ENCODE assay signal across 27 cellular contexts in genomic region chr1:90711696-90712095, GRCh38. TPM values are rescaled to one million over a fixed set of nuclear protein-coding genes. Genes with fewer than 3 reads are reported as not detected.
DNase-seq lines count a peak whose midpoint lies in the region; ATAC-seq and TF ChIP-seq lines count a peak whose summit lies in the region.
"Had no signal": no experiment of that assay in that cellular context is flagged by ENCODE, and none has a peak within 500 bp of the region (broad histone marks: within the 10 kb centered on the region; RNA-seq: fewer than 3 reads in every experiment).

No MANE protein-coding gene starts in this region.

- H2AFZ ChIP-seq in GM23338 (no peak overlapping the region), osteoblast (ENCODE audit: low read length) (no peak overlapping the region)

- peak overlapping the region; percentile 17; the same call in 2 of the 3 replicates for H3K4me3 Mint-ChIP-seq in GM23338
- H3K4me3 Mint-ChIP-seq in activated T-cell treated with anti-CD3 and anti-CD28 coated beads, Interleukin-2, amount 50 U/mL, for 72 hours: no peak overlapping the region
- H3K4me3 Mint-ChIP-seq: CD8-positive, alpha-beta memory T cell had no signal

- H3K36me3 ChIP-seq in GM23338 (ENCODE audit: insufficient read depth): no peaks in the 10 kb centered on the region
- H3K36me3 ChIP-seq in osteoblast (ENCODE audit: insufficient read depth, low read length): no peaks in the 10 kb centered on the region
- H3K36me3 ChIP-seq: BE2C, SJSA1 had no signal

- peaks cover 100% of the 10 kb centered on the region for H3K27me3 ChIP-seq in GM23338 (ENCODE audit: insufficient read depth)
- peaks cover 97% of the 10 kb centered on the region for H3K27me3 ChIP-seq in osteoblast (ENCODE audit: insufficient read depth, low read length)

- no peak for TF ChIP-seq CTCF in GM23338 (conservative IDR thresholded peaks at IDR 0.05; ENCODE audit: low read depth in 2 of 2)
- no peak for TF ChIP-seq CTCF in osteoblast (IDR thresholded peaks at IDR 0.05; ENCODE audit: extremely low read depth, low read depth, low read length)

- H3K27me3 Mint-ChIP-seq in GM23338 (ENCODE audit: insufficient read depth, low read depth, poor library complexity): peaks cover 100% of the 10 kb centered on the region
- peaks cover 100% of the 10 kb centered on the region for H3K27me3 Mint-ChIP-seq in activated T-cell treated with anti-CD3 and anti-CD28 coated beads, Interleukin-2, amount 50 U/mL, for 72 hours (ENCODE audit: low read depth)

- H3F3A ChIP-seq in GM23338 (replicated peaks; ENCODE audit: low read depth): peaks cover 41% of the 10 kb centered on the region

- DNase-seq in G401 (ENCODE audit: low spot score): peak; percentile 58
- DNase-seq in GM23338 (ENCODE audit: low spot score): peak; percentile 61
- peak; percentile 55 for DNase-seq in cerebellum (ENCODE audit: low spot score)
- peak; percentile 71 for DNase-seq in osteoblast (ENCODE audit: insufficient read length, low spot score, missing footprints)
- DNase-seq in activated T-cell treated with anti-CD3 and anti-CD28 coated beads, Interleukin-2, amount 50 U/mL, for 72 hours: no peak
- DNase-seq in NCI-H446 treated with DMSO at 0.1 percent for 48 hours (lab: John Stamatoyannopoulos, UW): no peak
- DNase-seq in NCI-H1105 (lab: John Stamatoyannopoulos, UW): no peak
- DNase-seq in AG08395 (ENCODE audit: low spot score): no peak
- DNase-seq: BE2C; CD8-positive, alpha-beta memory T cell; DMS 273 treated with DMSO at 0.1 percent for 48 hours; DMS79; EL; Kasumi-1; NCI-H1694; NCI-H2029 treated with DMSO at 0.1 percent for 48 hours; NCI-H2171; NCI-H226; NCI-H524; Right ventricle myocardium superior; RPMI8226 had no signal

- H3K9me2 ChIP-seq in GM23338 (ENCODE audit: insufficient read depth): no peaks in the 10 kb centered on the region

- peaks cover 57% of the 10 kb centered on the region for H3K4me1 Mint-ChIP-seq in GM23338
- peaks cover 20% of the 10 kb centered on the region for H3K4me1 Mint-ChIP-seq in activated T-cell treated with anti-CD3 and anti-CD28 coated beads, Interleukin-2, amount 50 U/mL, for 72 hours (ENCODE audit: low read depth)

- H3K36me3 Mint-ChIP-seq in GM23338 (ENCODE audit: low read depth): no peaks in the 10 kb centered on the region
- peaks cover 0 to 2% of the 10 kb centered on the region in 2 donors for H3K36me3 Mint-ChIP-seq in activated T-cell treated with anti-CD3 and anti-CD28 coated beads, Interleukin-2, amount 50 U/mL, for 72 hours (ENCODE audit: insufficient read depth in 2 of 2)
- H3K36me3 Mint-ChIP-seq: CD8-positive, alpha-beta memory T cell had no signal

- H3K79me2 ChIP-seq in GM23338 (replicated peaks; ENCODE audit: insufficient read depth) (no peaks in the 10 kb centered on the region), osteoblast (ENCODE audit: insufficient read depth, low read length) (no peaks in the 10 kb centered on the region)

- H3K9me3 Mint-ChIP-seq in GM23338: no peaks in the 10 kb centered on the region; the same call in 1 of the 3 replicates
- H3K9me3 Mint-ChIP-seq in activated T-cell treated with anti-CD3 and anti-CD28 coated beads, Interleukin-2, amount 50 U/mL, for 72 hours: no peaks in the 10 kb centered on the region

- H3K27ac Mint-ChIP-seq in GM23338: no peak overlapping the region
- no peak overlapping the region for H3K27ac Mint-ChIP-seq in activated T-cell treated with anti-CD3 and anti-CD28 coated beads, Interleukin-2, amount 50 U/mL, for 72 hours
- H3K27ac Mint-ChIP-seq: CD14-positive monocyte; CD8-positive, alpha-beta memory T cell had no signal

- H3K4me2 ChIP-seq in GM23338 (peak overlapping the region; percentile 80), osteoblast (ENCODE audit: insufficient read depth, low read length) (no peak overlapping the region)
- H3K4me2 ChIP-seq: A549 had no signal

- H3K4me3 ChIP-seq in GM23338 (peak overlapping the region; percentile 49), osteoblast (ENCODE audit: insufficient read depth, low read length) (no peak overlapping the region)
- H3K4me3 ChIP-seq: A549, K562, SJSA1 had no signal

- peaks cover 83% of the 10 kb centered on the region for H3K4me1 ChIP-seq in GM23338 (ENCODE audit: insufficient read depth)
- no peaks in the 10 kb centered on the region for H3K4me1 ChIP-seq in osteoblast (ENCODE audit: insufficient read depth, low read length)
- H3K4me1 ChIP-seq: BE2C, SJSA1 had no signal

- H3K9me3 ChIP-seq in osteoblast (ENCODE audit: low read depth, low read length): no peaks in the 10 kb centered on the region
- H3K9me3 ChIP-seq: A549, BE2C, SJSA1 had no signal

- H4K20me1 ChIP-seq in GM23338 (replicated peaks; ENCODE audit: insufficient read depth) (peaks cover 26% of the 10 kb centered on the region), osteoblast (ENCODE audit: insufficient read depth, low read length) (no peaks in the 10 kb centered on the region)

- no peak for ATAC-seq in GM23338
- ATAC-seq in activated T-cell treated with anti-CD3 and anti-CD28 coated beads, Interleukin-2, amount 50 U/mL, for 72 hours (replicated peaks in 1 of 2): no peak
- ATAC-seq: A549 had no signal

- in situ Hi-C loops in G401 (cut with HindIII; ENCODE audit: low sequenced_read_pairs): no loop called here

- H3K27ac ChIP-seq in GM23338 (ENCODE audit: low read depth) (no peak overlapping the region), osteoblast (ENCODE audit: low read depth, low read length) (no peak overlapping the region)
- H3K27ac ChIP-seq: A549, SJSA1 had no signal

TF ChIP-seq in GM23338, 12 proteins besides CTCF, POLR2A, EP300 and RAD21:
- no peak for TF ChIP-seq ETS1 (IDR thresholded peaks at IDR 0.05)

RNA-seq across cellular contexts. Expression of gene BARHL2, which starts 5.4 kb away (rescaled TPM):
- total RNA-seq in G401 (2014; rRNA removed; shearing (Covaris generic)): 0.06 and 0.07 TPM in 2 replicates
- not detected in 2 replicates for total RNA-seq in GM23338 (2014; rRNA removed; shearing (Covaris generic))
- not detected in 2 replicates for polyA plus RNA-seq in GM23338 (2016; fragmentation: Nextera tagmentation; extraction: Ambion mirVana)
- total RNA-seq in cerebellum (1.5 TPM), osteoblast (not detected in 2 replicates)
- not detected for total RNA-seq in activated T-cell treated with anti-CD3 and anti-CD28 coated beads, Interleukin-2, amount 50 U/mL, for 72 hours
- total RNA-seq: CD8-positive, alpha-beta memory T cell; M059J; Right ventricle myocardium superior; SJSA1; T-helper 2 cell treated with Interferon-gamma antibody and Interleukin-4, amounts not matched to agents 100 ng/mL and 5 ng/mL, for 36 hours had no signal
- polyA plus RNA-seq: A549; CD14-positive monocyte; CD8-positive, alpha-beta memory T cell had no signal

Comparison
In these comparisons a context has a peak if more than half of its experiments do, and no peak if none do; other contexts are left out.
1. DNase-seq: peak in G401 (single experiment), GM23338 (single experiment), cerebellum (single experiment) and osteoblast (single experiment); none in activated T-cell treated with anti-CD3 and anti-CD28 coated beads, Interleukin-2, amount 50 U/mL, for 72 hours (0 of 2), NCI-H446 treated with DMSO at 0.1 percent for 48 hours (single experiment), NCI-H1105 (single experiment) and AG08395 (single experiment).